9 cellular contexts compared by ENCODE assay signal in the genomic region with DNA sequence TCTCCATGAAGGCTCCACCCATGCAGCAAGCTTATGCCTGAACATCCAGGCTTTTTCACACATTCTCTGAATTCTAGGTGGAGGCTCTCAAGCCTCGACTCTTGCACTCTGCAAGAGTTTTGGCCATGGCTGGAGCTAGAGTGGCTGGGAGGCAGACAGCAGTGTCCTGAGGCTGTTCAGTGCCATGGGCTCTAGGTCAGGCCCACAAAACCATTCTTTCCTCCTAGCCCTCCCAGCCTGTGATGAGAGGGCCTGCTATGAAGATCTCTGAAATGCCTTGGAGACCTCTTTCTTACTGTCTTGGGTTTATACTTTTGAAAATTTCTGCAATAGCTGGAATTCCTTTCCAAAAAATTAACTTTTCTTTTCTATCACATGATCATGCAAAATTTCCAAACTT.
"Had no signal": no experiment of that assay in that cellular context is flagged by ENCODE, and none has a peak within 500 bp of the region (broad histone marks: within the 10 kb centered on the region; RNA-seq: fewer than 3 reads in every experiment).

No MANE protein-coding gene starts in this region.

- H3K27ac Mint-ChIP-seq: IgD-negative memory B cell had no signal

- H3K27ac ChIP-seq: GM23248 had no signal

- H3K4me3 Mint-ChIP-seq: IgD-negative memory B cell had no signal

- ATAC-seq: HCT116, HepG2 had no signal

- H3K4me1 ChIP-seq: HAP-1 had no signal

- H3K27me3 Mint-ChIP-seq: IgD-negative memory B cell had no signal

- H3K9ac ChIP-seq: GM23248 had no signal

- H3K4me1 Mint-ChIP-seq: IgD-negative memory B cell had no signal

- DNase-seq: GM23248, GOT3, H7, Kasumi-1, KG1 had no signal

- H3K4me3 ChIP-seq: GM23248, HAP-1 had no signal

- H3K36me3 Mint-ChIP-seq: IgD-negative memory B cell had no signal

- H3K36me3 ChIP-seq: HAP-1 had no signal
